Comparison of ENCODE assay signal across 1 cellular context in the genomic region with DNA sequence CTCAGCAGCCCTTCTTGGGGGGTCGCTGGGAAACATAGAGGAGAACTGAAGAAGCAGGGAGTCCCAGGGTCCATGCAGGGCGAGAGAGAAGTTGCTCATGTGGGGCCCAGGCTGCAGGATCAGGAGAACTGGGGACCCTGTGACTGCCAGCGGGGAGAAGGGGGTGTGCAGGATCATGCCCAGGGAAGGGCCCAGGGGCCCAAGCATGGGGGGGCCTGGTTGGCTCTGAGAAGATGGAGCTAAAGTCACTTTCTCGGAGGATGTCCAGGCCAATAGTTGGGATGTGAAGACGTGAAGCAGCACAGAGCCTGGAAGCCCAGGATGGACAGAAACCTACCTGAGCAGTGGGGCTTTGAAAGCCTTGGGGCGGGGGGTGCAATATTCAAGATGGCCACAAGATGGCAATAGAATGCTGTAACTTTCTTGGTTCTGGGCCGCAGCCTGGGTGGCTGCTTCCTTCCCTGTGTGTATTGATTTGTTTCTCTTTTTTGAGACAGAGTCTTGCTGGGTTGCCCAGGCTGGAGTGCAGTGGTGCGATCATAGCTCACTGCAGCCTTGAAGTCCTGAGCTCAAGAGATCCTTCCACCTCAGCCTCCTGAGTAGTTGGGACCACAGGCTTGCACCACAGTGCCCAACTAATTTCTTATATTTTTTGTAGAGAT.
TF ChIP-seq lines count a peak whose summit lies in the region.

No MANE protein-coding gene starts in this region.

TF ChIP-seq in HepG2, 621 proteins besides CTCF, POLR2A, EP300 and RAD21 (continued from another document and continues in another):
- TF ChIP-seq REPIN1 (CRISPR knock-in tag; IDR thresholded peaks at IDR 0.05; ENCODE audit: borderline replicate concordance, low read depth) (peak; percentile 86), ZC3H4 (CRISPR knock-in tag; IDR thresholded peaks at IDR 0.05; ENCODE audit: borderline replicate concordance) (no peak), ZNF280B (CRISPR knock-in tag; IDR thresholded peaks at IDR 0.05; ENCODE audit: borderline replicate concordance) (peak; percentile 34; the same call in 1 of the 2 replicates), IRF2 (CRISPR knock-in tag; IDR thresholded peaks at IDR 0.05) (peak; percentile 73; the same call in 1 of the 2 replicates), ZNF296 (CRISPR knock-in tag; conservative IDR thresholded peaks at IDR 0.05) (0 out of 2 replicates have a peak, but pooled peaks have one; percentile 27), SOX6 (IDR thresholded peaks at IDR 0.05) (no peak), SOX6 (CRISPR knock-in tag; IDR thresholded peaks at IDR 0.05) (peak; percentile 67), SRY (CRISPR knock-in tag; IDR thresholded peaks at IDR 0.05) (0 out of 2 replicates have a peak, but pooled peaks have one; percentile 18), ZKSCAN5 (CRISPR knock-in tag; IDR thresholded peaks at IDR 0.05) (no peak), ZNF839 (CRISPR knock-in tag; IDR thresholded peaks at IDR 0.05; ENCODE audit: borderline replicate concordance) (no peak), SOX5 (CRISPR knock-in tag; IDR thresholded peaks at IDR 0.05; ENCODE audit: borderline replicate concordance) (no peak), ZSCAN29 (CRISPR knock-in tag; conservative IDR thresholded peaks at IDR 0.05) (0 out of 2 replicates have a peak, but pooled peaks have one; percentile 39), PHF20 (CRISPR knock-in tag; IDR thresholded peaks at IDR 0.05) (peak; percentile 49; the same call in 1 of the 2 replicates), KLF16 (CRISPR knock-in tag; IDR thresholded peaks at IDR 0.05) (peak in 1 of 2 experiments; percentile 80; a peak in 1 of 4 replicates), ZNF710 (CRISPR knock-in tag; IDR thresholded peaks at IDR 0.05; ENCODE audit: borderline replicate concordance) (peak; percentile 55; the same call in 1 of the 2 replicates), ZNF263 (CRISPR knock-in tag; IDR thresholded peaks at IDR 0.05) (no peak), KDM6A (CRISPR knock-in tag; IDR thresholded peaks at IDR 0.05; ENCODE audit: low read depth) (no peak), HNRNPL (IDR thresholded peaks at IDR 0.05; ENCODE audit: low read depth, low read length) (0 out of 2 replicates have a peak, but pooled peaks have one; percentile 27), FOXP1 (IDR thresholded peaks at IDR 0.05) (no peak), FOXP1 (CRISPR knock-in tag; IDR thresholded peaks at IDR 0.05) (peak; percentile 28; the same call in 1 of the 2 replicates), ZNF768 (CRISPR knock-in tag; IDR thresholded peaks at IDR 0.05) (no peak; the same call in 1 of the 2 replicates), ISL2 (CRISPR knock-in tag; IDR thresholded peaks at IDR 0.05) (0 out of 2 replicates have a peak, but pooled peaks have one; percentile 36), TCF12 (IDR thresholded peaks at IDR 0.05) (no peak), TCF12 (CRISPR knock-in tag; IDR thresholded peaks at IDR 0.05) (peak; percentile 39; the same call in 1 of the 2 replicates), HMGXB4 (CRISPR knock-in tag; IDR thresholded peaks at IDR 0.05; ENCODE audit: borderline replicate concordance in 1 of 2, low read depth in 1 of 2) (peak; percentile 61 to 80), ZSCAN9 (CRISPR knock-in tag; IDR thresholded peaks at IDR 0.05; ENCODE audit: borderline replicate concordance) (0 out of 2 replicates have a peak, but pooled peaks have one; percentile 60), ZNF12 (CRISPR knock-in tag; IDR thresholded peaks at IDR 0.05) (no peak), GATAD2A (CRISPR knock-in tag; IDR thresholded peaks at IDR 0.05) (peak; percentile 70), ZNF580 (CRISPR knock-in tag; IDR thresholded peaks at IDR 0.05; ENCODE audit: borderline replicate concordance, low read depth) (0 out of 2 replicates have a peak, but pooled peaks have one; percentile 47), SAFB2 (CRISPR knock-in tag; IDR thresholded peaks at IDR 0.05; ENCODE audit: borderline replicate concordance, low read depth) (peak; percentile 60; the same call in 1 of the 2 replicates), IKZF5 (CRISPR knock-in tag; IDR thresholded peaks at IDR 0.05) (peak; percentile 43; the same call in 1 of the 2 replicates), ETV5 (CRISPR knock-in tag; IDR thresholded peaks at IDR 0.05; ENCODE audit: borderline replicate concordance) (peak; percentile 48; the same call in 1 of the 2 replicates), HOXA5 (CRISPR knock-in tag; IDR thresholded peaks at IDR 0.05) (0 out of 2 replicates have a peak, but pooled peaks have one; percentile 35), ZNF333 (CRISPR knock-in tag; IDR thresholded peaks at IDR 0.05; ENCODE audit: borderline replicate concordance) (peak; percentile 81; the same call in 1 of the 2 replicates), ZNF251 (CRISPR knock-in tag; IDR thresholded peaks at IDR 0.05) (0 out of 2 replicates have a peak, but pooled peaks have one; percentile 0), MYNN (CRISPR knock-in tag; IDR thresholded peaks at IDR 0.05; ENCODE audit: low read depth) (0 out of 2 replicates have a peak, but pooled peaks have one; percentile 83)
- TF ChIP-seq, protein P1, sequence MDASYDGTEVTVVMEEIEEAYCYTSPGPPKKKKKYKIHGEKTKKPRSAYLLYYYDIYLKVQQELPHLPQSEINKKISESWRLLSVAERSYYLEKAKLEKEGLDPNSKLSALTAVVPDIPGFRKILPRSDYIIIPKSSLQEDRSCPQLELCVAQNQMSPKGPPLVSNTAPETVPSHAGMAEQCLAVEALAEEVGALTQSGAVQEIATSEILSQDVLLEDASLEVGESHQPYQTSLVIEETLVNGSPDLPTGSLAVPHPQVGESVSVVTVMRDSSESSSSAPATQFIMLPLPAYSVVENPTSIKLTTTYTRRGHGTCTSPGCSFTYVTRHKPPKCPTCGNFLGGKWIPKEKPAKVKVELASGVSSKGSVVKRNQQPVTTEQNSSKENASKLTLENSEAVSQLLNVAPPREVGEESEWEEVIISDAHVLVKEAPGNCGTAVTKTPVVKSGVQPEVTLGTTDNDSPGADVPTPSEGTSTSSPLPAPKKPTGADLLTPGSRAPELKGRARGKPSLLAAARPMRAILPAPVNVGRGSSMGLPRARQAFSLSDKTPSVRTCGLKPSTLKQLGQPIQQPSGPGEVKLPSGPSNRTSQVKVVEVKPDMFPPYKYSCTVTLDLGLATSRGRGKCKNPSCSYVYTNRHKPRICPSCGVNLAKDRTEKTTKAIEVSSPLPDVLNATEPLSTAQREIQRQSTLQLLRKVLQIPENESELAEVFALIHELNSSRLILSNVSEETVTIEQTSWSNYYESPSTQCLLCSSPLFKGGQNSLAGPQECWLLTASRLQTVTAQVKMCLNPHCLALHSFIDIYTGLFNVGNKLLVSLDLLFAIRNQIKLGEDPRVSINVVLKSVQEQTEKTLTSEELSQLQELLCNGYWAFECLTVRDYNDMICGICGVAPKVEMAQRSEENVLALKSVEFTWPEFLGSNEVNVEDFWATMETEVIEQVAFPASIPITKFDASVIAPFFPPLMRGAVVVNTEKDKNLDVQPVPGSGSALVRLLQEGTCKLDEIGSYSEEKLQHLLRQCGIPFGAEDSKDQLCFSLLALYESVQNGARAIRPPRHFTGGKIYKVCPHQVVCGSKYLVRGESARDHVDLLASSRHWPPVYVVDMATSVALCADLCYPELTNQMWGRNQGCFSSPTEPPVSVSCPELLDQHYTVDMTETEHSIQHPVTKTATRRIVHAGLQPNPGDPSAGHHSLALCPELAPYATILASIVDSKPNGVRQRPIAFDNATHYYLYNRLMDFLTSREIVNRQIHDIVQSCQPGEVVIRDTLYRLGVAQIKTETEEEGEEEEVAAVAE (CRISPR knock-in tag; IDR thresholded peaks at IDR 0.05; ENCODE audit: borderline replicate concordance), result peak; percentile 52; the same call in 1 of the 2 replicates
- TF ChIP-seq, protein P2, sequence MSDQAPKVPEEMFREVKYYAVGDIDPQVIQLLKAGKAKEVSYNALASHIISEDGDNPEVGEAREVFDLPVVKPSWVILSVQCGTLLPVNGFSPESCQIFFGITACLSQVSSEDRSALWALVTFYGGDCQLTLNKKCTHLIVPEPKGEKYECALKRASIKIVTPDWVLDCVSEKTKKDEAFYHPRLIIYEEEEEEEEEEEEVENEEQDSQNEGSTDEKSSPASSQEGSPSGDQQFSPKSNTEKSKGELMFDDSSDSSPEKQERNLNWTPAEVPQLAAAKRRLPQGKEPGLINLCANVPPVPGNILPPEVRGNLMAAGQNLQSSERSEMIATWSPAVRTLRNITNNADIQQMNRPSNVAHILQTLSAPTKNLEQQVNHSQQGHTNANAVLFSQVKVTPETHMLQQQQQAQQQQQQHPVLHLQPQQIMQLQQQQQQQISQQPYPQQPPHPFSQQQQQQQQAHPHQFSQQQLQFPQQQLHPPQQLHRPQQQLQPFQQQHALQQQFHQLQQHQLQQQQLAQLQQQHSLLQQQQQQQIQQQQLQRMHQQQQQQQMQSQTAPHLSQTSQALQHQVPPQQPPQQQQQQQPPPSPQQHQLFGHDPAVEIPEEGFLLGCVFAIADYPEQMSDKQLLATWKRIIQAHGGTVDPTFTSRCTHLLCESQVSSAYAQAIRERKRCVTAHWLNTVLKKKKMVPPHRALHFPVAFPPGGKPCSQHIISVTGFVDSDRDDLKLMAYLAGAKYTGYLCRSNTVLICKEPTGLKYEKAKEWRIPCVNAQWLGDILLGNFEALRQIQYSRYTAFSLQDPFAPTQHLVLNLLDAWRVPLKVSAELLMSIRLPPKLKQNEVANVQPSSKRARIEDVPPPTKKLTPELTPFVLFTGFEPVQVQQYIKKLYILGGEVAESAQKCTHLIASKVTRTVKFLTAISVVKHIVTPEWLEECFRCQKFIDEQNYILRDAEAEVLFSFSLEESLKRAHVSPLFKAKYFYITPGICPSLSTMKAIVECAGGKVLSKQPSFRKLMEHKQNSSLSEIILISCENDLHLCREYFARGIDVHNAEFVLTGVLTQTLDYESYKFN (CRISPR knock-in tag; conservative IDR thresholded peaks at IDR 0.05), result 0 out of 2 replicates have a peak, but pooled peaks have one; percentile 7
- TF ChIP-seq, protein P3, sequence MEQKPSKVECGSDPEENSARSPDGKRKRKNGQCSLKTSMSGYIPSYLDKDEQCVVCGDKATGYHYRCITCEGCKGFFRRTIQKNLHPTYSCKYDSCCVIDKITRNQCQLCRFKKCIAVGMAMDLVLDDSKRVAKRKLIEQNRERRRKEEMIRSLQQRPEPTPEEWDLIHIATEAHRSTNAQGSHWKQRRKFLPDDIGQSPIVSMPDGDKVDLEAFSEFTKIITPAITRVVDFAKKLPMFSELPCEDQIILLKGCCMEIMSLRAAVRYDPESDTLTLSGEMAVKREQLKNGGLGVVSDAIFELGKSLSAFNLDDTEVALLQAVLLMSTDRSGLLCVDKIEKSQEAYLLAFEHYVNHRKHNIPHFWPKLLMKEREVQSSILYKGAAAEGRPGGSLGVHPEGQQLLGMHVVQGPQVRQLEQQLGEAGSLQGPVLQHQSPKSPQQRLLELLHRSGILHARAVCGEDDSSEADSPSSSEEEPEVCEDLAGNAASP (CRISPR knock-in tag; IDR thresholded peaks at IDR 0.05; ENCODE audit: borderline replicate concordance), result peak; percentile 60
- TF ChIP-seq, protein P4, sequence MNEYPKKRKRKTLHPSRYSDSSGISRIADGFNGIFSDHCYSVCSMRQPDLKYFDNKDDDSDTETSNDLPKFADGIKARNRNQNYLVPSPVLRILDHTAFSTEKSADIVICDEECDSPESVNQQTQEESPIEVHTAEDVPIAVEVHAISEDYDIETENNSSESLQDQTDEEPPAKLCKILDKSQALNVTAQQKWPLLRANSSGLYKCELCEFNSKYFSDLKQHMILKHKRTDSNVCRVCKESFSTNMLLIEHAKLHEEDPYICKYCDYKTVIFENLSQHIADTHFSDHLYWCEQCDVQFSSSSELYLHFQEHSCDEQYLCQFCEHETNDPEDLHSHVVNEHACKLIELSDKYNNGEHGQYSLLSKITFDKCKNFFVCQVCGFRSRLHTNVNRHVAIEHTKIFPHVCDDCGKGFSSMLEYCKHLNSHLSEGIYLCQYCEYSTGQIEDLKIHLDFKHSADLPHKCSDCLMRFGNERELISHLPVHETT (CRISPR knock-in tag; conservative IDR thresholded peaks at IDR 0.05), result no peak
